In genomic region chr18:12366794-12367193, GRCh38 we compare ENCODE assay signal across 21 cellular contexts. TPM values are rescaled to one million over a fixed set of nuclear protein-coding genes. Genes with fewer than 3 reads are reported as not detected.
DNase-seq lines count a peak whose midpoint lies in the region; ATAC-seq, FAIRE-seq and TF ChIP-seq lines count a peak whose summit lies in the region.
"Had no signal": no experiment of that assay in that cellular context is flagged by ENCODE, and none has a peak within 500 bp of the region (broad histone marks: within the 10 kb centered on the region; RNA-seq: fewer than 3 reads in every experiment).

No MANE protein-coding gene starts in this region.

- H3K4me1 Mint-ChIP-seq in activated naive CD4-positive, alpha-beta T cell treated with anti-CD3 and anti-CD28 coated beads, Interleukin-2, amount 50 U/mL, for 24 hours = peaks cover 17% of the 10 kb centered on the region
- peaks cover 6% of the 10 kb centered on the region for H3K4me1 Mint-ChIP-seq in activated naive CD4-positive, alpha-beta T cell treated with anti-CD3 and anti-CD28 coated beads for 36 hours (ENCODE audit: low read depth)
- H3K4me1 Mint-ChIP-seq in T-helper 17 cell (peaks cover 12% of the 10 kb centered on the region), glutamatergic neuron (ENCODE audit: low read depth, unreplicated experiment) (peaks cover 9% of the 10 kb centered on the region)
- H3K4me1 Mint-ChIP-seq in stimulated activated naive B cell treated with anti-CD40 and anti-IgM and Interleukin-4, amounts not matched to agents 10 μg/mL and 1 μg/mL and 100 μg/mL, for 72 hours = peaks cover 5% of the 10 kb centered on the region in 2 donors

- no peaks in the 10 kb centered on the region for H3K27me3 ChIP-seq in small intestine (ENCODE audit: control insufficient read depth in 2 of 2, insufficient read depth in 2 of 2, low read length in 2 of 2)

- peaks cover 0 to 8% of the 10 kb centered on the region in 2 donors for H3K4me1 ChIP-seq in small intestine (ENCODE audit: control insufficient read depth in 2 of 2, insufficient read depth in 1 of 2, low read depth in 1 of 2, low read length in 1 of 2)

- H3K36me3 Mint-ChIP-seq in activated naive CD4-positive, alpha-beta T cell treated with anti-CD3 and anti-CD28 coated beads, Interleukin-2, amount 50 U/mL, for 24 hours = peaks cover 19% of the 10 kb centered on the region
- H3K36me3 Mint-ChIP-seq in activated naive CD4-positive, alpha-beta T cell treated with anti-CD3 and anti-CD28 coated beads for 36 hours (ENCODE audit: low read depth) = peaks cover 34% of the 10 kb centered on the region
- H3K36me3 Mint-ChIP-seq in T-helper 17 cell (ENCODE audit: low read depth) (peaks cover 9% of the 10 kb centered on the region), glutamatergic neuron (ENCODE audit: unreplicated experiment) (no peaks in the 10 kb centered on the region)
- H3K36me3 Mint-ChIP-seq in stimulated activated naive B cell treated with anti-CD40 and anti-IgM and Interleukin-4, amounts not matched to agents 10 μg/mL and 1 μg/mL and 100 μg/mL, for 72 hours = peaks cover 27 to 47% of the 10 kb centered on the region in 2 donors

- ATAC-seq in T-helper 17 cell = no peak
- no peak for ATAC-seq in stimulated activated naive B cell treated with anti-CD40 and anti-IgM and Interleukin-4, amounts not matched to agents 10 μg/mL and 1 μg/mL and 100 μg/mL, for 72 hours (replicated peaks)

- H3K27ac ChIP-seq in small intestine (ENCODE audit: low read depth in 1 of 2, low read length in 1 of 2) = peak overlapping the region; percentile 5 to 75
- H3K27ac ChIP-seq: KMS-11, RWPE1 had no signal

- no peak overlapping the region for H3K4me3 ChIP-seq in small intestine (ENCODE audit: low read depth in 1 of 2, low read length in 2 of 2)

- no peaks in the 10 kb centered on the region for H3K27me3 Mint-ChIP-seq in activated naive CD4-positive, alpha-beta T cell treated with anti-CD3 and anti-CD28 coated beads, Interleukin-2, amount 50 U/mL, for 24 hours
- no peaks in the 10 kb centered on the region for H3K27me3 Mint-ChIP-seq in activated naive CD4-positive, alpha-beta T cell treated with anti-CD3 and anti-CD28 coated beads for 36 hours (ENCODE audit: low read depth)
- H3K27me3 Mint-ChIP-seq in T-helper 17 cell (no peaks in the 10 kb centered on the region), glutamatergic neuron (ENCODE audit: unreplicated experiment) (no peaks in the 10 kb centered on the region)
- H3K27me3 Mint-ChIP-seq in stimulated activated naive B cell treated with anti-CD40 and anti-IgM and Interleukin-4, amounts not matched to agents 10 μg/mL and 1 μg/mL and 100 μg/mL, for 72 hours = no peaks in the 10 kb centered on the region
- H3K27me3 Mint-ChIP-seq: CD4-positive, CD25-positive, alpha-beta regulatory T cell had no signal

- CTCF ChIA-PET in activated naive CD4-positive, alpha-beta T cell treated with anti-CD3 and anti-CD28 coated beads for 36 hours (lab: Charles Lee) = interaction anchor here (0.5 to 1.1 kb wide), 2 partner anchors 18 to 26 kb away, joined by 3 to 4 read pairs; no protein-coding TSS in a partner anchor

- H3K9me3 Mint-ChIP-seq in activated naive CD4-positive, alpha-beta T cell treated with anti-CD3 and anti-CD28 coated beads, Interleukin-2, amount 50 U/mL, for 24 hours = no peaks in the 10 kb centered on the region
- no peaks in the 10 kb centered on the region for H3K9me3 Mint-ChIP-seq in activated naive CD4-positive, alpha-beta T cell treated with anti-CD3 and anti-CD28 coated beads for 36 hours
- peaks cover 3% of the 10 kb centered on the region for H3K9me3 Mint-ChIP-seq in glutamatergic neuron (ENCODE audit: unreplicated experiment)
- H3K9me3 Mint-ChIP-seq in stimulated activated naive B cell treated with anti-CD40 and anti-IgM and Interleukin-4, amounts not matched to agents 10 μg/mL and 1 μg/mL and 100 μg/mL, for 72 hours = no peaks in the 10 kb centered on the region
- H3K9me3 Mint-ChIP-seq: CD4-positive, CD25-positive, alpha-beta regulatory T cell had no signal

- intact Hi-C loops in activated naive CD4-positive, alpha-beta T cell treated with anti-CD3 and anti-CD28 coated beads for 36 hours (cut with micrococcal nuclease) = no loop called here

- no peaks in the 10 kb centered on the region for H3K9me3 ChIP-seq in T-helper 17 cell (ENCODE audit: control insufficient read depth, low read length, poor library complexity, severe bottlenecking)
- H3K9me3 ChIP-seq in small intestine (ENCODE audit: control insufficient read depth, low read depth) = no peaks in the 10 kb centered on the region

- DNase-seq in activated naive CD4-positive, alpha-beta T cell treated with anti-CD3 and anti-CD28 coated beads for 36 hours = no peak
- DNase-seq in T-helper 17 cell (no peak), glutamatergic neuron (no peak), small intestine (peak; percentile 83), KG1 (lab: John Stamatoyannopoulos, UW) (no peak)
- DNase-seq in stimulated activated naive CD4-positive, alpha-beta T cell (lab: John Stamatoyannopoulos, UW) = no peak
- no peak for DNase-seq in stimulated activated naive B cell treated with anti-CD40 and anti-IgM and Interleukin-4, amounts not matched to agents 10 μg/mL and 1 μg/mL and 100 μg/mL, for 72 hours
- DNase-seq: 8988T; CD4-positive, CD25-positive, alpha-beta regulatory T cell; COR-L47; H7; NCI-H1417 treated with DMSO at 0.1 percent for 48 hours; NCI-H187 treated with DMSO at 0.1 percent for 48 hours; NCI-H2227 treated with DMSO at 0.1 percent for 48 hours; NCI-H510A treated with DMSO at 0.1 percent for 48 hours; NCI-H82 had no signal

- no peak for FAIRE-seq in small intestine (lab: Jason Lieb, UNC)
- FAIRE-seq: G401.6 had no signal

- no peak for TF ChIP-seq CTCF in glutamatergic neuron (IDR thresholded peaks at IDR 0.05; ENCODE audit: partially characterized antibody, unreplicated experiment)

- peak overlapping the region; percentile 32 for H3K27ac Mint-ChIP-seq in activated naive CD4-positive, alpha-beta T cell treated with anti-CD3 and anti-CD28 coated beads, Interleukin-2, amount 50 U/mL, for 24 hours
- no peak overlapping the region for H3K27ac Mint-ChIP-seq in activated naive CD4-positive, alpha-beta T cell treated with anti-CD3 and anti-CD28 coated beads for 36 hours
- H3K27ac Mint-ChIP-seq in T-helper 17 cell = peak overlapping the region; percentile 3
- H3K27ac Mint-ChIP-seq in glutamatergic neuron (ENCODE audit: unreplicated experiment) = peak overlapping the region; percentile 24
- H3K27ac Mint-ChIP-seq in stimulated activated naive B cell treated with anti-CD40 and anti-IgM and Interleukin-4, amounts not matched to agents 10 μg/mL and 1 μg/mL and 100 μg/mL, for 72 hours = no peak overlapping the region

- peaks cover 9 to 11% of the 10 kb centered on the region in 2 donors for H3K36me3 ChIP-seq in small intestine (ENCODE audit: control insufficient read depth in 2 of 2, insufficient read depth in 2 of 2, low read length in 2 of 2)

- WGBS in small intestine, 3 donors = 31 to 70% (median 57%) methylated on average over 5 of the region's 5 CpGs

- H3K4me3 Mint-ChIP-seq in activated naive CD4-positive, alpha-beta T cell treated with anti-CD3 and anti-CD28 coated beads, Interleukin-2, amount 50 U/mL, for 24 hours = no peak overlapping the region
- no peak overlapping the region for H3K4me3 Mint-ChIP-seq in activated naive CD4-positive, alpha-beta T cell treated with anti-CD3 and anti-CD28 coated beads for 36 hours
- H3K4me3 Mint-ChIP-seq in T-helper 17 cell (no peak overlapping the region), glutamatergic neuron (ENCODE audit: unreplicated experiment) (no peak overlapping the region)
- no peak overlapping the region for H3K4me3 Mint-ChIP-seq in stimulated activated naive B cell treated with anti-CD40 and anti-IgM and Interleukin-4, amounts not matched to agents 10 μg/mL and 1 μg/mL and 100 μg/mL, for 72 hours
- H3K4me3 Mint-ChIP-seq: CD4-positive, CD25-positive, alpha-beta regulatory T cell had no signal

RNA-seq across cellular contexts. Expression of gene AFG3L2, which starts 10.2 kb away (rescaled TPM):
- 10 to 100 TPM; 41.8 to 42.9 TPM for total RNA-seq in activated naive CD4-positive, alpha-beta T cell treated with anti-CD3 and anti-CD28 coated beads for 36 hours
- total RNA-seq in T-helper 17 cell (10 to 100 TPM; 29.6 to 42.1 TPM), glutamatergic neuron (ENCODE audit: unreplicated experiment) (46.7 TPM)
- polyA plus RNA-seq in small intestine = 10 to 100 TPM; 67.2 to 89.9 (median 83.8) TPM

RNA-seq across cellular contexts. Expression of gene PRELID3A, which starts 40.9 kb away (rescaled TPM):
- total RNA-seq in activated naive CD4-positive, alpha-beta T cell treated with anti-CD3 and anti-CD28 coated beads for 36 hours = 1 to 10 TPM; 2.8 to 3.6 TPM
- total RNA-seq in T-helper 17 cell (under 1 TPM; 0.17 to 0.26 TPM), glutamatergic neuron (ENCODE audit: unreplicated experiment) (7.5 TPM)
- polyA plus RNA-seq in small intestine = 1 to 10 TPM; 1.1 to 2.2 (median 1.6) TPM
- total RNA-seq: CD4-positive, CD25-positive, alpha-beta regulatory T cell had no signal

RNA-seq across cellular contexts. Expression of gene TUBB6, which starts 58.8 kb away (rescaled TPM):
- 1 to 10 TPM; 2.6 to 2.7 TPM for total RNA-seq in activated naive CD4-positive, alpha-beta T cell treated with anti-CD3 and anti-CD28 coated beads for 36 hours
- total RNA-seq in T-helper 17 cell (1 to 10 TPM; 1.5 to 8.0 TPM), glutamatergic neuron (ENCODE audit: unreplicated experiment) (35.6 TPM)
- polyA plus RNA-seq in small intestine = 10 to 100 TPM; 11.9 to 56.4 (median 33.5) TPM
- total RNA-seq: HT-29 had no signal

Comparison
In these comparisons a context has a peak if more than half of its experiments do, and no peak if none do; other contexts are left out.
1. H3K27ac Mint-ChIP-seq: peak in activated naive CD4-positive, alpha-beta T cell treated with anti-CD3 and anti-CD28 coated beads, Interleukin-2, amount 50 U/mL, for 24 hours (single experiment), T-helper 17 cell (single experiment) and glutamatergic neuron (single experiment); none in activated naive CD4-positive, alpha-beta T cell treated with anti-CD3 and anti-CD28 coated beads for 36 hours (single experiment) and stimulated activated naive B cell treated with anti-CD40 and anti-IgM and Interleukin-4, amounts not matched to agents 10 μg/mL and 1 μg/mL and 100 μg/mL, for 72 hours (single experiment).